Comparison of ENCODE assay signal across 1 cellular context in genomic region chr17:49505854-49506253, GRCh38.
TF ChIP-seq lines count a peak whose summit lies in the region.

No MANE protein-coding gene starts in this region.

TF ChIP-seq in H1, 55 proteins besides CTCF, POLR2A, EP300 and RAD21:
- TF ChIP-seq SIN3A (conservative IDR thresholded peaks at IDR 0.05 in 1 of 2, IDR thresholded peaks at IDR 0.05 in 1 of 2; ENCODE audit: low read depth in 1 of 2, low read length in 2 of 2) (no peak), JUND (IDR thresholded peaks at IDR 0.05; ENCODE audit: low read length) (no peak), CHD7 (IDR thresholded peaks at IDR 0.05; ENCODE audit: insufficient replicate concordance, low read length) (no peak), SP1 (IDR thresholded peaks at IDR 0.05; ENCODE audit: low read depth, low read length) (no peak), BCL11A (IDR thresholded peaks at IDR 0.05; ENCODE audit: low read depth in 2 of 2, low read length in 2 of 2) (no peak), BRCA1 (IDR thresholded peaks at IDR 0.05; ENCODE audit: low read depth, low read length) (no peak), E2F6 (IDR thresholded peaks at IDR 0.05) (no peak), EGR1 (IDR thresholded peaks at IDR 0.05; ENCODE audit: borderline replicate concordance, low read depth, low read length) (no peak), RXRA (IDR thresholded peaks at IDR 0.05; ENCODE audit: insufficient read depth, low read depth, low read length) (no peak), SP2 (IDR thresholded peaks at IDR 0.05; ENCODE audit: low read length) (no peak), SRF (IDR thresholded peaks at IDR 0.05; ENCODE audit: low read depth, low read length) (no peak), KDM5A (IDR thresholded peaks at IDR 0.05; ENCODE audit: low read length) (no peak), FOSL1 (IDR thresholded peaks at IDR 0.05; ENCODE audit: insufficient read depth, low read depth, low read length) (no peak)
